ENCODE assay signal across 19 cellular contexts in genomic region chr9:123455187-123455586, GRCh38.
"Had no signal": no experiment of that assay in that cellular context is flagged by ENCODE, and none has a peak within 500 bp of the region (broad histone marks: within the 10 kb centered on the region; RNA-seq: fewer than 3 reads in every experiment).

No MANE protein-coding gene starts in this region.

- H3K27ac ChIP-seq: heart right ventricle had no signal

- DNase-seq: activated CD4-positive, alpha-beta T cell treated with anti-CD3 and anti-CD28 coated beads, Interleukin-2, amount 50 U/mL, for 4 hours; activated CD8-positive, alpha-beta memory T cell treated with anti-CD3 and anti-CD28 coated beads for 24 hours; activated CD8-positive, alpha-beta memory T cell treated with anti-CD3 and anti-CD28 coated beads, Interleukin-2, amount 50 U/mL, for 4 hours; activated naive CD4-positive, alpha-beta T cell treated with Interleukin-2 at 50 U/mL for 16 hours; activated T-cell treated with anti-CD3 and anti-CD28 coated beads, Interleukin-2, amount 50 U/mL, for 24 hours; amygdala; cortex of kidney; endodermal cell; heart right ventricle; left cardiac atrium; midbrain; retina; stimulated activated CD4-positive, alpha-beta T cell treated with anti-CD3 and anti-CD28 coated beads, Interleukin-4, amount 100 ng/mL, for 4 hours; stimulated activated naive CD8-positive, alpha-beta T cell treated with anti-CD3 and anti-CD28 coated beads, Interleukin-15, Interleukin-2, amounts not matched to agents 100 U/mL and 50 U/mL, for 24 hours; T-helper 9 cell had no signal

- H3K36me3 Mint-ChIP-seq: WTC11 had no signal

- H3K27me3 Mint-ChIP-seq: activated T-cell treated with anti-CD3 and anti-CD28 coated beads, Interleukin-2, amount 50 U/mL, for 24 hours; activated T-helper 17 cell treated with anti-CD3 and anti-CD28 coated beads, Interleukin-2, amount 50 U/mL, for 72 hours had no signal

- H3K9me3 Mint-ChIP-seq: activated T-cell treated with anti-CD3 and anti-CD28 coated beads, Interleukin-2, amount 50 U/mL, for 24 hours; activated T-helper 17 cell treated with anti-CD3 and anti-CD28 coated beads, Interleukin-2, amount 50 U/mL, for 72 hours; endodermal cell; neural progenitor cell; WTC11 had no signal

- H3K9me3 ChIP-seq: heart right ventricle had no signal

- H3K36me3 ChIP-seq: neural progenitor cell had no signal

- H3K4me1 Mint-ChIP-seq: activated T-helper 17 cell treated with anti-CD3 and anti-CD28 coated beads, Interleukin-2, amount 50 U/mL, for 72 hours; endodermal cell had no signal

- H3K9ac ChIP-seq: neural progenitor cell had no signal

- H3K4me3 Mint-ChIP-seq: activated T-cell treated with anti-CD3 and anti-CD28 coated beads, Interleukin-2, amount 50 U/mL, for 24 hours; activated T-helper 17 cell treated with anti-CD3 and anti-CD28 coated beads, Interleukin-2, amount 50 U/mL, for 72 hours; endodermal cell; neural progenitor cell; WTC11 had no signal

- H3K27ac Mint-ChIP-seq: activated T-cell treated with anti-CD3 and anti-CD28 coated beads, Interleukin-2, amount 50 U/mL, for 24 hours; activated T-helper 17 cell treated with anti-CD3 and anti-CD28 coated beads, Interleukin-2, amount 50 U/mL, for 72 hours; endodermal cell; neural progenitor cell; WTC11 had no signal

- H2AFZ ChIP-seq: neural progenitor cell had no signal

- ATAC-seq: activated T-helper 17 cell treated with anti-CD3 and anti-CD28 coated beads, Interleukin-2, amount 50 U/mL, for 72 hours; heart right ventricle; stimulated activated naive CD8-positive, alpha-beta T cell treated with anti-CD3 and anti-CD28 coated beads, Interleukin-15, Interleukin-2, amounts not matched to agents 100 U/mL and 50 U/mL, for 24 hours; WTC11 had no signal

- H3K27me3 ChIP-seq: heart right ventricle, neural progenitor cell had no signal

- H3K4me3 ChIP-seq: heart right ventricle, lung, neural progenitor cell had no signal
